In genomic region chr6:2209226-2209809, GRCh38 we compare ENCODE assay signal across 8 cellular contexts. TPM values are rescaled to one million over a fixed set of nuclear protein-coding genes. Genes with fewer than 3 reads are reported as not detected.
DNase-seq lines count a peak whose midpoint lies in the region; ATAC-seq and TF ChIP-seq lines count a peak whose summit lies in the region.

No MANE protein-coding gene starts in this region.

- in situ Hi-C loops in SK-MEL-5 (cut with HindIII; ENCODE audit: low pct_unique_long_range_greater_than_20kb, low sequenced_read_pairs), result no loop called here

- H3K9me3 Mint-ChIP-seq in osteocyte (ENCODE audit: unreplicated experiment), result no peaks in the 10 kb centered on the region

- no peaks in the 10 kb centered on the region for H3K4me1 Mint-ChIP-seq in osteocyte (ENCODE audit: unreplicated experiment)

- peaks cover 1% of the 10 kb centered on the region for H3K36me3 Mint-ChIP-seq in osteocyte (ENCODE audit: unreplicated experiment)

- no peak overlapping the region for H3K4me3 Mint-ChIP-seq in osteocyte (ENCODE audit: unreplicated experiment)

- DNase-seq in COR-L47 (lab: John Stamatoyannopoulos, UW) (peak; percentile 80), HT1080 (ENCODE audit: low read depth) (peak; percentile 34), SK-MEL-5 (ENCODE audit: low read depth, low spot score) (peak; percentile 68), dermis microvascular lymphatic vessel endothelial cell (ENCODE audit: low read depth in 2 of 2) (peak; percentile 17 to 63), osteocyte (ENCODE audit: extremely low spot score, unreplicated experiment) (no peak), amygdala (lab: John Stamatoyannopoulos, UW) (no peak), mesenteric fat pad (ENCODE audit: low spot score) (no peak)

- no peaks in the 10 kb centered on the region for H3K27me3 Mint-ChIP-seq in osteocyte (ENCODE audit: unreplicated experiment)

- ATAC-seq in GM19043 (IDR thresholded peaks at IDR 0.05; ENCODE audit: low read depth, unreplicated experiment), result peak; percentile 71

- H3K27ac Mint-ChIP-seq in osteocyte (ENCODE audit: unreplicated experiment), result no peak overlapping the region

- TF ChIP-seq CTCF in osteocyte (IDR thresholded peaks at IDR 0.05), result peak; percentile 47

RNA-seq across cellular contexts. Expression of gene GMDS, which starts 36.1 kb away (rescaled TPM):
- total RNA-seq in HT1080 (2014; rRNA removed; shearing (Covaris generic)), result 7.8 and 10.0 TPM in 2 replicates
- polyA plus RNA-seq in HT1080 (2015; cell fraction: cytosol; rRNA removed), result 32.3 and 34.5 TPM in 2 replicates
- polyA plus RNA-seq in HT1080 (2015; cell fraction: nucleus; rRNA removed), result 17.5 TPM in 2 replicates
- total RNA-seq in SK-MEL-5 (2014; rRNA removed; shearing (Covaris generic)), result 15.0 and 23.6 TPM in 2 replicates
- polyA plus RNA-seq in SK-MEL-5 (2015; cell fraction: cytosol; rRNA removed), result 41.2 and 44.6 TPM in 2 replicates
- 9.9 and 13.1 TPM in 2 replicates for polyA plus RNA-seq in SK-MEL-5 (2015; cell fraction: nucleus; rRNA removed)
- 6.2 and 9.2 TPM in 2 replicates for total RNA-seq in dermis microvascular lymphatic vessel endothelial cell
- 30.7 and 30.9 TPM in 2 replicates for total RNA-seq in osteocyte
- total RNA-seq in mesenteric fat pad, result 10.3 TPM

Comparison
In these comparisons a context has a peak if more than half of its experiments do, and no peak if none do; other contexts are left out.
1. DNase-seq: peak in COR-L47 (single experiment), HT1080 (single experiment), SK-MEL-5 (single experiment) and dermis microvascular lymphatic vessel endothelial cell (2 of 2); none in osteocyte (single experiment), amygdala (0 of 56) and mesenteric fat pad (single experiment).